Comparison of ENCODE assay signal across 29 cellular contexts in genomic region chr1:111323231-111323630, GRCh38. TPM values are rescaled to one million over a fixed set of nuclear protein-coding genes. Genes with fewer than 3 reads are reported as not detected.
"Had no signal": no experiment of that assay in that cellular context is flagged by ENCODE, and none has a peak within 500 bp of the region (broad histone marks: within the 10 kb centered on the region; RNA-seq: fewer than 3 reads in every experiment).

No MANE protein-coding gene starts in this region.

- ATAC-seq: gastrocnemius medialis; heart right ventricle; left cardiac atrium; left ventricle myocardium superior; naive thymus-derived CD8-positive, alpha-beta T cell; psoas muscle; sciatic nerve; stimulated activated memory B cell treated with anti-CD40 and anti-IgM and Interleukin-4, amounts not matched to agents 10 μg/mL and 1 μg/mL and 100 μg/mL, for 72 hours had no signal

- H3K36me3 ChIP-seq: colonic mucosa, gastrocnemius medialis, heart right ventricle, neutrophil, spleen, stomach, thoracic aorta, transverse colon had no signal

- DNase-seq: colonic mucosa; dermis blood vessel endothelial cell; endodermal cell; gastrocnemius medialis; heart right ventricle; kidney; left cardiac atrium; left ventricle myocardium superior; naive thymus-derived CD8-positive, alpha-beta T cell; psoas muscle; spleen; stimulated activated CD4-positive, alpha-beta T cell treated with anti-CD3 and anti-CD28 coated beads, Interleukin-15, amount 100 ng/mL, for 24 hours; stimulated activated CD4-positive, alpha-beta T cell treated with anti-CD3 and anti-CD28 coated beads, Interleukin-1b, Interleukin-23, amount 100 ng/mL, for 48 hours; stimulated activated CD4-positive, alpha-beta T cell treated with anti-CD3 and anti-CD28 coated beads, Interleukin-4, amount 100 ng/mL, for 24 hours; stomach; substantia nigra; transverse colon had no signal

- H3K27me3 ChIP-seq: colonic mucosa, gastrocnemius medialis, spleen, stomach, transverse colon had no signal

- H3K4me3 ChIP-seq: colonic mucosa, gastrocnemius medialis, heart right ventricle, lung, psoas muscle, spleen, stomach, thoracic aorta, transverse colon had no signal

- H3K4me1 ChIP-seq: colonic mucosa, gastrocnemius medialis, heart right ventricle, psoas muscle, spleen, stomach, transverse colon had no signal

- H3K27ac ChIP-seq: colonic mucosa, gastrocnemius medialis, heart right ventricle, neutrophil, psoas muscle, spleen, stomach, thoracic aorta, transverse colon had no signal

RNA-seq across cellular contexts. Expression of gene CHIA, which starts 32.6 kb away (rescaled TPM):
- total RNA-seq: cerebellum; colonic mucosa; dermis blood vessel endothelial cell; endodermal cell; endothelial cell of umbilical vein; gastrocnemius medialis; heart right ventricle; kidney; left cardiac atrium; left ventricle myocardium superior; mesenteric fat pad; naive thymus-derived CD8-positive, alpha-beta T cell; osteoblast; psoas muscle; sciatic nerve; skeletal muscle tissue; spleen; thoracic aorta; transverse colon; urinary bladder had no signal
- polyA plus RNA-seq: endothelial cell of umbilical vein; naive thymus-derived CD8-positive, alpha-beta T cell; neural cell; urinary bladder had no signal
